ENCODE assay signal across 8 cellular contexts in the genomic region with DNA sequence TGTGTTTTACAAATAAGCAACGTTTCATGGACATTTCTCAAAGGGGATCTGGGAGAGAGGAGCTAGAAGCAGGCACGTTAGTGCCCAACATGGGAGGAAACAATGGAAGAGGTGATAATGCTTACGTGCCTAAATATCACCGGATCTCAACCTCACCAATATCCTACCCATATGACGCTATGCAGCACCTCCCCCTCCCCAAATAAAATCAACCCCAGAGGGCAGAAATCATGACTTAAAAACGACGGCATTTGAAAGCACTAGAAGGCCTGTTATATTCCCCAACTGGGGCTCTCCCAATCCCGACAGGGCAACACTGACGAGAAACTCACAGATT. TPM values are rescaled to one million over a fixed set of nuclear protein-coding genes. Genes with fewer than 3 reads are reported as not detected.
A peak's percentile ranks its signal among the peaks of the same experiment; 100 is the strongest.
DNase-seq lines count a peak whose midpoint lies in the region; ATAC-seq and TF ChIP-seq lines count a peak whose summit lies in the region.

No MANE protein-coding gene starts in this region.

- peak; percentile 54 for DNase-seq in NCI-H748 (lab: John Stamatoyannopoulos, UW; ENCODE audit: unreplicated experiment)
- no peak for DNase-seq in NCI-H748 treated with DMSO at 0.1 percent for 48 hours (lab: John Stamatoyannopoulos, UW)
- no peak for DNase-seq in activated CD8-positive, alpha-beta T cell treated with anti-CD3 and anti-CD28 coated beads, Interleukin-2, amount 10 ng/mL, durations not matched to agents 7 days and 5 days
- no peak for DNase-seq in spleen
- DNase-seq in COLO829 (ENCODE audit: low spot score): no peak

- peaks cover 16% of the 10 kb centered on the region for H3K36me3 Mint-ChIP-seq in activated CD8-positive, alpha-beta T cell treated with anti-CD3 and anti-CD28 coated beads, Interleukin-2, amount 10 ng/mL, durations not matched to agents 7 days and 5 days (ENCODE audit: low read depth)

- TF ChIP-seq CTCF in spleen (IDR thresholded peaks at IDR 0.05 in 8 of 11, conservative IDR thresholded peaks at IDR 0.05 in 3 of 11): no peak

- H3K36me3 ChIP-seq in iPS-15b (ENCODE audit: control insufficient read depth, insufficient read depth, low read length): no peaks in the 10 kb centered on the region
- peaks cover 0 to 15% (median 10%) of the 10 kb centered on the region in 6 donors for H3K36me3 ChIP-seq in spleen

- no peaks in the 10 kb centered on the region for H3K27me3 Mint-ChIP-seq in activated CD8-positive, alpha-beta T cell treated with anti-CD3 and anti-CD28 coated beads, Interleukin-2, amount 10 ng/mL, durations not matched to agents 7 days and 5 days (ENCODE audit: low read depth)

- H3K27ac ChIP-seq in spleen: peak overlapping the region; percentile 29 to 93 (median 89)

- intact Hi-C loops in spleen (cut with DNase I; ENCODE audit: low total_unique reads): no loop called here

- H3K27me3 ChIP-seq in iPS-15b (ENCODE audit: control insufficient read depth, insufficient read depth, low read length) (no peaks in the 10 kb centered on the region), spleen (replicated peaks in 1 of 7) (no peaks in the 10 kb centered on the region)

- 0 to 1% (median 0%) methylated on average over 9 of the region's 9 CpGs for WGBS in spleen, 5 donors

- peaks cover 31% of the 10 kb centered on the region for H3K4me1 Mint-ChIP-seq in activated CD8-positive, alpha-beta T cell treated with anti-CD3 and anti-CD28 coated beads, Interleukin-2, amount 10 ng/mL, durations not matched to agents 7 days and 5 days (ENCODE audit: low read depth)

- H3K9me3 Mint-ChIP-seq in activated CD8-positive, alpha-beta T cell treated with anti-CD3 and anti-CD28 coated beads, Interleukin-2, amount 10 ng/mL, durations not matched to agents 7 days and 5 days (ENCODE audit: insufficient read depth): no peaks in the 10 kb centered on the region

- H3K27ac Mint-ChIP-seq in activated CD8-positive, alpha-beta T cell treated with anti-CD3 and anti-CD28 coated beads, Interleukin-2, amount 10 ng/mL, durations not matched to agents 7 days and 5 days: peak overlapping the region; percentile 98

- H3K9ac ChIP-seq in iPS-15b (ENCODE audit: low read depth, low read length): peak overlapping the region; percentile 95

- POLR2A ChIA-PET in activated CD8-positive, alpha-beta T cell treated with anti-CD3 and anti-CD28 coated beads, Interleukin-2, amount 10 ng/mL, durations not matched to agents 7 days and 5 days (lab: Charles Lee): interaction anchor here (0.8 to 5.3 kb wide), 25 partner anchors 9 to 1236 kb away, joined by 3 to 90 read pairs (median 6); a partner anchor contains a TSS

- peak overlapping the region; percentile 94 for H3K4me3 ChIP-seq in iPS-15b (ENCODE audit: low read depth, low read length)
- peak overlapping the region; percentile 56 to 88 (median 82) for H3K4me3 ChIP-seq in spleen

- H3K4me3 Mint-ChIP-seq in activated CD8-positive, alpha-beta T cell treated with anti-CD3 and anti-CD28 coated beads, Interleukin-2, amount 10 ng/mL, durations not matched to agents 7 days and 5 days: peak overlapping the region; percentile 97

- CTCF ChIA-PET in activated CD8-positive, alpha-beta T cell treated with anti-CD3 and anti-CD28 coated beads, Interleukin-2, amount 10 ng/mL, durations not matched to agents 7 days and 5 days (lab: Charles Lee): interaction anchor here (1.1 to 3.7 kb wide), 12 partner anchors 8 to 130 kb away, joined by 3 to 59 read pairs (median 6); no protein-coding TSS in a partner anchor

- H3K4me1 ChIP-seq in iPS-15b (ENCODE audit: control insufficient read depth, insufficient read depth, low read length) (peaks cover 4% of the 10 kb centered on the region), spleen (peaks cover 17 to 48% (median 36%) of the 10 kb centered on the region in 6 donors)

- ATAC-seq in HG03432 (IDR thresholded peaks at IDR 0.05; ENCODE audit: unreplicated experiment): peak; percentile 10
- peak; percentile 16 for ATAC-seq in activated CD8-positive, alpha-beta T cell treated with anti-CD3 and anti-CD28 coated beads, Interleukin-2, amount 10 ng/mL, durations not matched to agents 7 days and 5 days
- no peak for ATAC-seq in HG02840 (IDR thresholded peaks at IDR 0.05; ENCODE audit: low FRiP score, unreplicated experiment)

- H3K9me3 ChIP-seq in iPS-15b (ENCODE audit: control insufficient read depth, insufficient read depth, low read length): no peaks in the 10 kb centered on the region
- H3K9me3 ChIP-seq in spleen: no peaks in the 10 kb centered on the region

- TF ChIP-seq POLR2A in spleen (IDR thresholded peaks at IDR 0.05): no peak

RNA-seq across cellular contexts. Expression of a gene that starts 0.4 kb away (rescaled TPM):
- total RNA-seq in activated CD8-positive, alpha-beta T cell treated with anti-CD3 and anti-CD28 coated beads, Interleukin-2, amount 10 ng/mL, durations not matched to agents 7 days and 5 days: 10 to 100 TPM; 72.8 to 77.5 TPM
- 10 to 100 TPM; 33.0 to 66.9 (median 53.0) TPM for total RNA-seq in spleen
- polyA plus RNA-seq in spleen: 10 to 100 TPM; 12.3 to 18.8 (median 15.0) TPM
